24 cellular contexts compared by ENCODE assay signal in genomic region chr6:135905604-135906300, GRCh38. TPM values are rescaled to one million over a fixed set of nuclear protein-coding genes. Genes with fewer than 3 reads are reported as not detected.
DNase-seq lines count a peak whose midpoint lies in the region; ATAC-seq, FAIRE-seq and TF ChIP-seq lines count a peak whose summit lies in the region.
"Had no signal": no experiment of that assay in that cellular context is flagged by ENCODE, and none has a peak within 500 bp of the region (broad histone marks: within the 10 kb centered on the region; RNA-seq: fewer than 3 reads in every experiment).

No MANE protein-coding gene starts in this region.

- H3K9ac ChIP-seq in astrocyte (ENCODE audit: low read length) (no peak overlapping the region), kidney (ENCODE audit: low read length in 2 of 2) (no peak overlapping the region)
- H3K9ac ChIP-seq: BLaER1 treated with 17β-estradiol and CSF1 and Interleukin-3, amounts not matched to agents 10 nM and 100 nM had no signal

- H3K27me3 Mint-ChIP-seq in astrocyte (ENCODE audit: low read depth, unreplicated experiment) (no peaks in the 10 kb centered on the region), chondrocyte (ENCODE audit: low read depth) (no peaks in the 10 kb centered on the region)
- H3K27me3 Mint-ChIP-seq in activated CD4-positive, alpha-beta memory T cell treated with anti-CD3 and anti-CD28 coated beads, Interleukin-2, amount 10 ng/mL, durations not matched to agents 7 days and 5 days, result no peaks in the 10 kb centered on the region
- H3K27me3 Mint-ChIP-seq: activated naive CD8-positive, alpha-beta T cell treated with anti-CD3 and anti-CD28 coated beads, Interleukin-2, amount 10 ng/mL, durations not matched to agents 7 days and 5 days had no signal

- peak in 10 of 14 donors; percentile 8 to 57 (median 41) for DNase-seq in C1 segment of cervical spinal cord (lab: John Stamatoyannopoulos, UW)
- DNase-seq in astrocyte (ENCODE audit: low read depth), result peak; percentile 58
- peak; percentile 22 for DNase-seq in kidney
- DNase-seq in psoas muscle, result no peak
- no peak for DNase-seq in HEK293T (ENCODE audit: extremely low spot score)
- DNase-seq in activated CD4-positive, alpha-beta memory T cell treated with anti-CD3 and anti-CD28 coated beads, Interleukin-2, amount 10 ng/mL, durations not matched to agents 7 days and 5 days, result no peak
- no peak for DNase-seq in OCI-M2 (lab: John Stamatoyannopoulos, UW; ENCODE audit: unreplicated experiment)
- no peak for DNase-seq in chondrocyte (ENCODE audit: low spot score)
- DNase-seq: activated CD4-positive, alpha-beta T cell treated with anti-CD3 and anti-CD28 coated beads for 1 hour; activated naive CD8-positive, alpha-beta T cell treated with anti-CD3 and anti-CD28 coated beads, Interleukin-2, amount 10 ng/mL, durations not matched to agents 7 days and 5 days; Calu3; NCI-H1105 treated with DMSO at 0.1 percent for 48 hours; NCI-H2171; NCI-H526 treated with DMSO at 0.1 percent for 48 hours; SHP77; thyroid gland had no signal

- H3K4me3 Mint-ChIP-seq in astrocyte (ENCODE audit: unreplicated experiment), result no peak overlapping the region
- no peak overlapping the region for H3K4me3 Mint-ChIP-seq in activated CD4-positive, alpha-beta memory T cell treated with anti-CD3 and anti-CD28 coated beads, Interleukin-2, amount 10 ng/mL, durations not matched to agents 7 days and 5 days
- no peak overlapping the region for H3K4me3 Mint-ChIP-seq in chondrocyte (ENCODE audit: unreplicated experiment)
- H3K4me3 Mint-ChIP-seq: activated naive CD8-positive, alpha-beta T cell treated with anti-CD3 and anti-CD28 coated beads, Interleukin-2, amount 10 ng/mL, durations not matched to agents 7 days and 5 days; dendritic cell treated with granulocyte-macrophage colony-stimulating factor and Interleukin-4, amounts not matched to agents 40 ng/mL and 50 ng/mL, for 4 days; HFFc6; stimulated activated effector memory CD8-positive, alpha-beta T cell treated with anti-CD3 and anti-CD28 coated beads, Interleukin-12 subunit alpha, Interleukin-12 subunit beta, amount 100 ng/mL, for 72 hours had no signal

- H4K20me1 ChIP-seq in astrocyte (ENCODE audit: insufficient read depth, low read length), result no peaks in the 10 kb centered on the region
- H4K20me1 ChIP-seq: BLaER1 treated with 17β-estradiol and CSF1 and Interleukin-3, amounts not matched to agents 10 nM and 100 nM had no signal

- intact Hi-C loops in kidney (cut with DNase I), result no loop called here
- intact Hi-C loops in psoas muscle (cut with DNase I), result loop anchor here in 1 of 2 donors (5.0 kb wide), 2 partner anchors 38 to 53 kb away; partner anchors contain the start of gene PDE7B

- peak overlapping the region; percentile 53 for H2AFZ ChIP-seq in astrocyte (ENCODE audit: low read depth, low read length)

- no peaks in the 10 kb centered on the region for H3K36me3 ChIP-seq in astrocyte (ENCODE audit: insufficient read depth, low read length)
- H3K36me3 ChIP-seq in kidney (ENCODE audit: control insufficient read depth in 1 of 2, insufficient read depth in 2 of 2, low read length in 2 of 2), result no peaks in the 10 kb centered on the region
- no peaks in the 10 kb centered on the region for H3K36me3 ChIP-seq in psoas muscle (ENCODE audit: insufficient read depth in 1 of 2, low read depth in 1 of 2)
- H3K36me3 ChIP-seq: BLaER1 treated with 17β-estradiol and CSF1 and Interleukin-3, amounts not matched to agents 10 nM and 100 nM; breast epithelium; thyroid gland had no signal

- WGBS in psoas muscle, 3 donors, result 47 to 71% (median 49%) methylated on average over 18 of the region's 18 CpGs

- CTCF ChIA-PET in HEK293T (lab: Yijun Ruan, JAX), result no interaction called here
- CTCF ChIA-PET in activated CD4-positive, alpha-beta memory T cell treated with anti-CD3 and anti-CD28 coated beads, Interleukin-2, amount 10 ng/mL, durations not matched to agents 7 days and 5 days (lab: Charles Lee), result no interaction called here

- FAIRE-seq in astrocyte (lab: Jason Lieb, UNC) (no peak), kidney (lab: Jason Lieb, UNC) (no peak)

- TF ChIP-seq CTCF in astrocyte (IDR thresholded peaks at IDR 0.05; ENCODE audit: insufficient read depth, low read depth, low read length), result no peak
- TF ChIP-seq CTCF in kidney (IDR thresholded peaks at IDR 0.05; ENCODE audit: borderline replicate concordance, extremely low read depth, insufficient read depth), result no peak
- TF ChIP-seq CTCF in psoas muscle (IDR thresholded peaks at IDR 0.05), result no peak
- no peak for TF ChIP-seq CTCF in chondrocyte (IDR thresholded peaks at IDR 0.05)

- H3K4me1 ChIP-seq in astrocyte (ENCODE audit: insufficient read depth, low read length) (peaks cover 33% of the 10 kb centered on the region), kidney (ENCODE audit: control insufficient read depth in 1 of 2, insufficient read depth in 1 of 2, low read depth in 1 of 2, low read length in 2 of 2) (peaks cover 2 to 7% of the 10 kb centered on the region in 2 donors), psoas muscle (peaks cover 17% of the 10 kb centered on the region)
- H3K4me1 ChIP-seq: breast epithelium had no signal

- H3K36me3 Mint-ChIP-seq in astrocyte (ENCODE audit: low read depth, unreplicated experiment) (no peaks in the 10 kb centered on the region), chondrocyte (ENCODE audit: low read depth) (no peaks in the 10 kb centered on the region)
- H3K36me3 Mint-ChIP-seq in activated CD4-positive, alpha-beta memory T cell treated with anti-CD3 and anti-CD28 coated beads, Interleukin-2, amount 10 ng/mL, durations not matched to agents 7 days and 5 days (ENCODE audit: low read depth), result no peaks in the 10 kb centered on the region
- H3K36me3 Mint-ChIP-seq: activated naive CD8-positive, alpha-beta T cell treated with anti-CD3 and anti-CD28 coated beads, Interleukin-2, amount 10 ng/mL, durations not matched to agents 7 days and 5 days; stimulated activated effector memory CD8-positive, alpha-beta T cell treated with anti-CD3 and anti-CD28 coated beads, Interleukin-12 subunit alpha, Interleukin-12 subunit beta, amount 100 ng/mL, for 72 hours had no signal

- H3K4me2 ChIP-seq in astrocyte (ENCODE audit: low read length), result no peak overlapping the region
- H3K4me2 ChIP-seq: BLaER1 treated with 17β-estradiol and CSF1 and Interleukin-3, amounts not matched to agents 10 nM and 100 nM had no signal

- no peaks in the 10 kb centered on the region for H3K79me2 ChIP-seq in astrocyte (ENCODE audit: insufficient read depth, low read length)

- H3K27ac Mint-ChIP-seq in astrocyte (ENCODE audit: unreplicated experiment), result no peak overlapping the region
- no peak overlapping the region for H3K27ac Mint-ChIP-seq in activated CD4-positive, alpha-beta memory T cell treated with anti-CD3 and anti-CD28 coated beads, Interleukin-2, amount 10 ng/mL, durations not matched to agents 7 days and 5 days
- H3K27ac Mint-ChIP-seq in chondrocyte (ENCODE audit: unreplicated experiment), result no peak overlapping the region
- H3K27ac Mint-ChIP-seq: activated naive CD8-positive, alpha-beta T cell treated with anti-CD3 and anti-CD28 coated beads, Interleukin-2, amount 10 ng/mL, durations not matched to agents 7 days and 5 days; dendritic cell treated with granulocyte-macrophage colony-stimulating factor and Interleukin-4, amounts not matched to agents 40 ng/mL and 50 ng/mL, for 4 days; HFFc6; stimulated activated effector memory CD8-positive, alpha-beta T cell treated with anti-CD3 and anti-CD28 coated beads, Interleukin-12 subunit alpha, Interleukin-12 subunit beta, amount 100 ng/mL, for 72 hours had no signal

- no peaks in the 10 kb centered on the region for H3K9me3 ChIP-seq in astrocyte (ENCODE audit: insufficient read depth, low read depth, low read length)
- H3K9me3 ChIP-seq in kidney (ENCODE audit: control insufficient read depth in 1 of 2, low read length in 2 of 2), result no peaks in the 10 kb centered on the region
- H3K9me3 ChIP-seq in psoas muscle, result no peaks in the 10 kb centered on the region
- H3K9me3 ChIP-seq: BLaER1 treated with 17β-estradiol and CSF1 and Interleukin-3, amounts not matched to agents 10 nM and 100 nM; breast epithelium; thyroid gland had no signal

- H3K4me3 ChIP-seq in astrocyte (ENCODE audit: insufficient read depth, low read depth, low read length) (no peak overlapping the region), kidney (ENCODE audit: low read length in 2 of 2) (no peak overlapping the region), psoas muscle (peak overlapping the region; percentile 59)
- H3K4me3 ChIP-seq: BLaER1 treated with 17β-estradiol and CSF1 and Interleukin-3, amounts not matched to agents 10 nM and 100 nM; breast epithelium; thyroid gland had no signal

- H3K27me3 ChIP-seq in astrocyte (ENCODE audit: insufficient read depth, low read length) (no peaks in the 10 kb centered on the region), psoas muscle (ENCODE audit: insufficient read depth in 3 of 3, low read length in 2 of 3) (no peaks in the 10 kb centered on the region)
- H3K27me3 ChIP-seq: BLaER1 treated with 17β-estradiol and CSF1 and Interleukin-3, amounts not matched to agents 10 nM and 100 nM; breast epithelium; foreskin keratinocyte; thyroid gland had no signal

- H3K27ac ChIP-seq in astrocyte (ENCODE audit: low read depth, low read length) (peak overlapping the region; percentile 6), kidney (ENCODE audit: low read depth in 2 of 2, low read length in 2 of 2) (no peak overlapping the region), psoas muscle (peak overlapping the region; percentile 37)
- H3K27ac ChIP-seq: BLaER1 treated with 17β-estradiol and CSF1 and Interleukin-3, amounts not matched to agents 10 nM and 100 nM; breast epithelium; foreskin keratinocyte; thyroid gland had no signal

- H3K9me3 Mint-ChIP-seq in astrocyte (ENCODE audit: unreplicated experiment) (no peaks in the 10 kb centered on the region), chondrocyte (ENCODE audit: low read depth) (no peaks in the 10 kb centered on the region)
- H3K9me3 Mint-ChIP-seq in activated CD4-positive, alpha-beta memory T cell treated with anti-CD3 and anti-CD28 coated beads, Interleukin-2, amount 10 ng/mL, durations not matched to agents 7 days and 5 days, result no peaks in the 10 kb centered on the region
- H3K9me3 Mint-ChIP-seq: activated naive CD8-positive, alpha-beta T cell treated with anti-CD3 and anti-CD28 coated beads, Interleukin-2, amount 10 ng/mL, durations not matched to agents 7 days and 5 days; dendritic cell treated with granulocyte-macrophage colony-stimulating factor and Interleukin-4, amounts not matched to agents 40 ng/mL and 50 ng/mL, for 4 days; HFFc6; stimulated activated effector memory CD8-positive, alpha-beta T cell treated with anti-CD3 and anti-CD28 coated beads, Interleukin-12 subunit alpha, Interleukin-12 subunit beta, amount 100 ng/mL, for 72 hours had no signal

- POLR2A ChIA-PET in HEK293T (lab: Yijun Ruan, JAX), result no interaction called here
- POLR2A ChIA-PET in activated CD4-positive, alpha-beta memory T cell treated with anti-CD3 and anti-CD28 coated beads, Interleukin-2, amount 10 ng/mL, durations not matched to agents 7 days and 5 days (lab: Charles Lee), result no interaction called here

- H3K4me1 Mint-ChIP-seq in astrocyte (ENCODE audit: low read depth, unreplicated experiment) (peaks cover 18% of the 10 kb centered on the region), chondrocyte (ENCODE audit: low read depth) (peaks cover 17% of the 10 kb centered on the region)
- H3K4me1 Mint-ChIP-seq in activated CD4-positive, alpha-beta memory T cell treated with anti-CD3 and anti-CD28 coated beads, Interleukin-2, amount 10 ng/mL, durations not matched to agents 7 days and 5 days, result peaks cover 6% of the 10 kb centered on the region
- H3K4me1 Mint-ChIP-seq: stimulated activated effector memory CD8-positive, alpha-beta T cell treated with anti-CD3 and anti-CD28 coated beads, Interleukin-12 subunit alpha, Interleukin-12 subunit beta, amount 100 ng/mL, for 72 hours had no signal

- ATAC-seq in psoas muscle, result peak; percentile 56 to 71 (median 64)
- ATAC-seq: right cardiac atrium; stimulated activated effector memory CD8-positive, alpha-beta T cell treated with anti-CD3 and anti-CD28 coated beads, Interleukin-12 subunit alpha, Interleukin-12 subunit beta, amount 100 ng/mL, for 72 hours had no signal

RNA-seq across cellular contexts. Expression of gene PDE7B, which starts 54.3 kb away (rescaled TPM):
- 0.19 and 0.27 TPM in 2 replicates for total RNA-seq in astrocyte
- 15.4 TPM for total RNA-seq in kidney
- 4.6 TPM for polyA plus RNA-seq in kidney (ENCODE audit: insufficient read depth, low read depth, low replicate concordance)
- 1 to 10 TPM; 2.7 to 4.6 (median 4.3) TPM for total RNA-seq in psoas muscle
- 1 to 10 TPM; 1.9 to 2.3 (median 2.0) TPM for polyA plus RNA-seq in psoas muscle
- total RNA-seq in activated CD4-positive, alpha-beta memory T cell treated with anti-CD3 and anti-CD28 coated beads, Interleukin-2, amount 10 ng/mL, durations not matched to agents 7 days and 5 days, result under 1 TPM; 0.68 to 0.95 TPM
- 0.05 to 0.41 TPM in 2 of 3 replicates, not detected in the other for total RNA-seq in chondrocyte
- total RNA-seq: A673, foreskin keratinocyte had no signal
- polyA plus RNA-seq: foreskin keratinocyte had no signal

Comparison
In these comparisons a context has a peak if more than half of its experiments do, and no peak if none do; other contexts are left out.
1. DNase-seq: peak in C1 segment of cervical spinal cord (10 of 14), astrocyte (single experiment) and kidney (single experiment); none in psoas muscle (0 of 2), HEK293T (single experiment), activated CD4-positive, alpha-beta memory T cell treated with anti-CD3 and anti-CD28 coated beads, Interleukin-2, amount 10 ng/mL, durations not matched to agents 7 days and 5 days (single experiment), OCI-M2 (single experiment) and chondrocyte (single experiment).
2. H3K27ac ChIP-seq: peak in astrocyte (single experiment) and psoas muscle (single experiment); none in kidney (0 of 2).